In the genomic region with DNA sequence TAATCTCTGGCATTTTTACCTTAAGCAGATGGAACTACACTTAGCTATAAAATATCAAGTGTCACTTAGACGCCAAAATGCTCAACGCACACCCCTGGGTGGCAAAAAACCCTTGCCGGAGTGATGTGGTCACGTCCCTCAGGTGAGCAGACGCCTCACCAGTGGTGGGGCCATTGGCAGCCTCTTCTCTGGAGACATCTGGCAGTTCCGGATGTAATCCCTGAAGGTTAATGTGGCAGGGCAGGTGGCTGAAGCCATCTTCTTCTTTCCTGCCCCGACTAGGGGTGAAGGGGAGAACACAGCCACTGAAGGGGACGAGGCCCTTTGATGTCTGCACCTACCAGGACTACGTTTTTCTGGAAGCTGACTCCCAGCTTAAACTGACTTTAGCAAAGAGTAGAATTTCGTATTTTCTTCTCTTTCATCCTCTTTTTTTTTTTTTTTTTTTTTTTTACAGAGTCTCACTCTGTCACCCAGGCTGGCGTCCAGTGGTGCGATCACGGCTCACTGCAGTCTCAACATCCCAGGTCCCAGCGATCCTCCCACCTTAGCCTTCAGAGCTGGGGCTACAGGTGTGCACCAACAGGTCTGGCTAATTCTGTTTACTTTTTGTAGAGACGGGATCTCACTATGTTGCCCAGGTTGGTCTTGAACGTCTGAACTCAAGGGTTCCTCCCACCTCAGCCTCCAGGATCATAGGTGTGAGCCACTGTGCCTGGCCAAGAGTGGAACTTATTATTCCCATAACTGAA, we compare ENCODE assay signal across 1 cellular context.
TF ChIP-seq lines count a peak whose summit lies in the region.

No MANE protein-coding gene starts in this region.

TF ChIP-seq in H1, 55 proteins besides CTCF, POLR2A, EP300 and RAD21:
- TF ChIP-seq RBBP5 (IDR thresholded peaks at IDR 0.05; ENCODE audit: borderline replicate concordance, low read depth, low read length): no peak
- TF ChIP-seq CHD1 (IDR thresholded peaks at IDR 0.05; ENCODE audit: low read depth, low read length): no peak
- TF ChIP-seq CREB1 (IDR thresholded peaks at IDR 0.05): no peak
- no peak for TF ChIP-seq SUZ12 (IDR thresholded peaks at IDR 0.05; ENCODE audit: low read length)
- no peak for TF ChIP-seq CHD2 (IDR thresholded peaks at IDR 0.05; ENCODE audit: low read length)
- TF ChIP-seq KDM5A (IDR thresholded peaks at IDR 0.05; ENCODE audit: low read length): no peak
- no peak for TF ChIP-seq SP4 (IDR thresholded peaks at IDR 0.05; ENCODE audit: low read length)
- TF ChIP-seq, protein P1, sequence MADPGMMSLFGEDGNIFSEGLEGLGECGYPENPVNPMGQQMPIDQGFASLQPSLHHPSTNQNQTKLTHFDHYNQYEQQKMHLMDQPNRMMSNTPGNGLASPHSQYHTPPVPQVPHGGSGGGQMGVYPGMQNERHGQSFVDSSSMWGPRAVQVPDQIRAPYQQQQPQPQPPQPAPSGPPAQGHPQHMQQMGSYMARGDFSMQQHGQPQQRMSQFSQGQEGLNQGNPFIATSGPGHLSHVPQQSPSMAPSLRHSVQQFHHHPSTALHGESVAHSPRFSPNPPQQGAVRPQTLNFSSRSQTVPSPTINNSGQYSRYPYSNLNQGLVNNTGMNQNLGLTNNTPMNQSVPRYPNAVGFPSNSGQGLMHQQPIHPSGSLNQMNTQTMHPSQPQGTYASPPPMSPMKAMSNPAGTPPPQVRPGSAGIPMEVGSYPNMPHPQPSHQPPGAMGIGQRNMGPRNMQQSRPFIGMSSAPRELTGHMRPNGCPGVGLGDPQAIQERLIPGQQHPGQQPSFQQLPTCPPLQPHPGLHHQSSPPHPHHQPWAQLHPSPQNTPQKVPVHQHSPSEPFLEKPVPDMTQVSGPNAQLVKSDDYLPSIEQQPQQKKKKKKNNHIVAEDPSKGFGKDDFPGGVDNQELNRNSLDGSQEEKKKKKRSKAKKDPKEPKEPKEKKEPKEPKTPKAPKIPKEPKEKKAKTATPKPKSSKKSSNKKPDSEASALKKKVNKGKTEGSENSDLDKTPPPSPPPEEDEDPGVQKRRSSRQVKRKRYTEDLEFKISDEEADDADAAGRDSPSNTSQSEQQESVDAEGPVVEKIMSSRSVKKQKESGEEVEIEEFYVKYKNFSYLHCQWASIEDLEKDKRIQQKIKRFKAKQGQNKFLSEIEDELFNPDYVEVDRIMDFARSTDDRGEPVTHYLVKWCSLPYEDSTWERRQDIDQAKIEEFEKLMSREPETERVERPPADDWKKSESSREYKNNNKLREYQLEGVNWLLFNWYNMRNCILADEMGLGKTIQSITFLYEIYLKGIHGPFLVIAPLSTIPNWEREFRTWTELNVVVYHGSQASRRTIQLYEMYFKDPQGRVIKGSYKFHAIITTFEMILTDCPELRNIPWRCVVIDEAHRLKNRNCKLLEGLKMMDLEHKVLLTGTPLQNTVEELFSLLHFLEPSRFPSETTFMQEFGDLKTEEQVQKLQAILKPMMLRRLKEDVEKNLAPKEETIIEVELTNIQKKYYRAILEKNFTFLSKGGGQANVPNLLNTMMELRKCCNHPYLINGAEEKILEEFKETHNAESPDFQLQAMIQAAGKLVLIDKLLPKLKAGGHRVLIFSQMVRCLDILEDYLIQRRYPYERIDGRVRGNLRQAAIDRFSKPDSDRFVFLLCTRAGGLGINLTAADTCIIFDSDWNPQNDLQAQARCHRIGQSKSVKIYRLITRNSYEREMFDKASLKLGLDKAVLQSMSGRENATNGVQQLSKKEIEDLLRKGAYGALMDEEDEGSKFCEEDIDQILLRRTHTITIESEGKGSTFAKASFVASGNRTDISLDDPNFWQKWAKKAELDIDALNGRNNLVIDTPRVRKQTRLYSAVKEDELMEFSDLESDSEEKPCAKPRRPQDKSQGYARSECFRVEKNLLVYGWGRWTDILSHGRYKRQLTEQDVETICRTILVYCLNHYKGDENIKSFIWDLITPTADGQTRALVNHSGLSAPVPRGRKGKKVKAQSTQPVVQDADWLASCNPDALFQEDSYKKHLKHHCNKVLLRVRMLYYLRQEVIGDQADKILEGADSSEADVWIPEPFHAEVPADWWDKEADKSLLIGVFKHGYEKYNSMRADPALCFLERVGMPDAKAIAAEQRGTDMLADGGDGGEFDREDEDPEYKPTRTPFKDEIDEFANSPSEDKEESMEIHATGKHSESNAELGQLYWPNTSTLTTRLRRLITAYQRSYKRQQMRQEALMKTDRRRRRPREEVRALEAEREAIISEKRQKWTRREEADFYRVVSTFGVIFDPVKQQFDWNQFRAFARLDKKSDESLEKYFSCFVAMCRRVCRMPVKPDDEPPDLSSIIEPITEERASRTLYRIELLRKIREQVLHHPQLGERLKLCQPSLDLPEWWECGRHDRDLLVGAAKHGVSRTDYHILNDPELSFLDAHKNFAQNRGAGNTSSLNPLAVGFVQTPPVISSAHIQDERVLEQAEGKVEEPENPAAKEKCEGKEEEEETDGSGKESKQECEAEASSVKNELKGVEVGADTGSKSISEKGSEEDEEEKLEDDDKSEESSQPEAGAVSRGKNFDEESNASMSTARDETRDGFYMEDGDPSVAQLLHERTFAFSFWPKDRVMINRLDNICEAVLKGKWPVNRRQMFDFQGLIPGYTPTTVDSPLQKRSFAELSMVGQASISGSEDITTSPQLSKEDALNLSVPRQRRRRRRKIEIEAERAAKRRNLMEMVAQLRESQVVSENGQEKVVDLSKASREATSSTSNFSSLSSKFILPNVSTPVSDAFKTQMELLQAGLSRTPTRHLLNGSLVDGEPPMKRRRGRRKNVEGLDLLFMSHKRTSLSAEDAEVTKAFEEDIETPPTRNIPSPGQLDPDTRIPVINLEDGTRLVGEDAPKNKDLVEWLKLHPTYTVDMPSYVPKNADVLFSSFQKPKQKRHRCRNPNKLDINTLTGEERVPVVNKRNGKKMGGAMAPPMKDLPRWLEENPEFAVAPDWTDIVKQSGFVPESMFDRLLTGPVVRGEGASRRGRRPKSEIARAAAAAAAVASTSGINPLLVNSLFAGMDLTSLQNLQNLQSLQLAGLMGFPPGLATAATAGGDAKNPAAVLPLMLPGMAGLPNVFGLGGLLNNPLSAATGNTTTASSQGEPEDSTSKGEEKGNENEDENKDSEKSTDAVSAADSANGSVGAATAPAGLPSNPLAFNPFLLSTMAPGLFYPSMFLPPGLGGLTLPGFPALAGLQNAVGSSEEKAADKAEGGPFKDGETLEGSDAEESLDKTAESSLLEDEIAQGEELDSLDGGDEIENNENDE (IDR thresholded peaks at IDR 0.05; ENCODE audit: insufficient replicate concordance, low read length): no peak
- TF ChIP-seq FOSL1 (IDR thresholded peaks at IDR 0.05; ENCODE audit: insufficient read depth, low read depth, low read length): no peak
- no peak for TF ChIP-seq SIX5 (IDR thresholded peaks at IDR 0.05; ENCODE audit: low read depth, low read length)
- no peak for TF ChIP-seq KDM1A (IDR thresholded peaks at IDR 0.05; ENCODE audit: borderline replicate concordance, low read length)
- TF ChIP-seq EGR1 (IDR thresholded peaks at IDR 0.05; ENCODE audit: borderline replicate concordance, low read depth, low read length): no peak
- TF ChIP-seq SP2 (IDR thresholded peaks at IDR 0.05; ENCODE audit: low read length): no peak
